8 cellular contexts compared by ENCODE assay signal in the genomic region with DNA sequence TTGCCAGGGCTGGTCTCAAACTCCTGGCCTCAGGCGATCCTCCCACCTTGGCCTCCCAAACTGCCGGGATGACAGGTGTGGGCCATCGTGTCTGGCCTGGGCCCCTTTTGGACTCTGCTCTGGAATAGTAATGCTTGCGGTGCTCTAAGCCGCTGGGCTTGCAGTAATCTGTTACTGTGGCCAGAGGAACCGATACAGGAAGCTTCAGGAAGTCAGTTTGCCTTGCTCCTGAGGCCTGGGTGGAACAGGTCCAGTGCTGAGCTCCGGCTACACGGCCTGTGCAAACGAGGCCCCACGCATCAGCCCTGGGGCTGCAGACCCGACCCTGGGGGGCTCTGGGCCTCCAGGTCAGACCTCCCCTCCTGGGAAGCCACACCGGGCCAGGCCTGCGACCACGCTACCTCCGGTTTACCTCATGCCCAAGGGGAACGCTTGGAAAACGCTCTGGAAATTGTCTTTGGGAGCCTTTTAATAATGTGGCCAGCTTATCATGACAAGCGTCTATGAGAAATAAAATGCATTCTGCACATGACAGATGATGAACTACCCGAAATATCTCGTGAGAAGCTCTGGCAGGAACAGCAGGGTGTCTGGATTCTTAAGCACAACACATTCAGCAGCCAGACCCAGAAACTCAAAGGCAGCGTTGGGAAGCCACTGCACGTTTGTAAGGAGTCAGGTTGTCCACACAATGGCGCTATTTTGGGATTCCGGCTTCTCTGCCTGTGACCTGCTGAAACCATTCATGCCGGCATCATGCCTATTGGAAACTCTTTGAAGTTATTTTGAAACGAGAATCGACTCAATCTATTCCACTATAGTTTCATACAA. TPM values are rescaled to one million over a fixed set of nuclear protein-coding genes. Genes with fewer than 3 reads are reported as not detected.
DNase-seq lines count a peak whose midpoint lies in the region; ATAC-seq and TF ChIP-seq lines count a peak whose summit lies in the region.

No MANE protein-coding gene starts in this region.

- H3K27ac ChIP-seq in esophagus muscularis mucosa (replicated peaks in 1 of 4) (peak overlapping the region; percentile 80 to 93 (median 90)), neural progenitor cell (no peak overlapping the region)

- no peak for TF ChIP-seq POLR2A in esophagus muscularis mucosa (IDR thresholded peaks at IDR 0.05; ENCODE audit: low read depth)

- peaks cover 15% of the 10 kb centered on the region for H3K27me3 Mint-ChIP-seq in neural progenitor cell (ENCODE audit: insufficient read depth, low read depth)

- H3K4me2 ChIP-seq in neural progenitor cell: no peak overlapping the region

- no peak overlapping the region for H3K9ac ChIP-seq in neural progenitor cell

- H3F3A ChIP-seq in neural progenitor cell (ENCODE audit: low read depth): peaks cover 4% of the 10 kb centered on the region

- H3K79me2 ChIP-seq in neural progenitor cell (ENCODE audit: low read depth): no peaks in the 10 kb centered on the region

- H3K9me3 Mint-ChIP-seq in neural progenitor cell: no peaks in the 10 kb centered on the region

- ATAC-seq in HG03565 (IDR thresholded peaks at IDR 0.05; ENCODE audit: unreplicated experiment): no peak

- in situ Hi-C loops in G401 (cut with HindIII; ENCODE audit: low sequenced_read_pairs): loop anchor here (10.0 kb wide), 1 partner anchor 210 kb away; no protein-coding TSS in a partner anchor

- peaks cover 13% of the 10 kb centered on the region for H3K4me1 Mint-ChIP-seq in neural progenitor cell

- H3K36me3 ChIP-seq in esophagus muscularis mucosa: peaks cover 26 to 33% (median 32%) of the 10 kb centered on the region in 4 donors
- H3K36me3 ChIP-seq in neural progenitor cell: no peaks in the 10 kb centered on the region

- peak overlapping the region; percentile 9 to 28 (median 22) for H3K4me3 ChIP-seq in esophagus muscularis mucosa
- no peak overlapping the region for H3K4me3 ChIP-seq in neural progenitor cell

- 5% methylated on average over 10 of the region's 27 CpGs for WGBS in esophagus muscularis mucosa

- H4K20me1 ChIP-seq in neural progenitor cell (ENCODE audit: low read depth): peaks cover 11% of the 10 kb centered on the region

- DNase-seq in G401 (ENCODE audit: low spot score): peak; percentile 91
- DNase-seq in NOMO-1 treated with dmso at 0.1 percent for 144 hours (lab: John Stamatoyannopoulos, UW; ENCODE audit: unreplicated experiment): peak; percentile 82
- DNase-seq in esophagus muscularis mucosa (ENCODE audit: extremely low spot score): no peak
- DNase-seq in neural progenitor cell (ENCODE audit: low spot score): peak; percentile 82
- DNase-seq in NCI-H1417 (lab: John Stamatoyannopoulos, UW): no peak
- DNase-seq in NCI-H2196 treated with DMSO at 0.1 percent for 48 hours (lab: John Stamatoyannopoulos, UW; ENCODE audit: unreplicated experiment): no peak
- no peak for DNase-seq in NCI-H146 (lab: John Stamatoyannopoulos, UW)

- TF ChIP-seq EP300 in esophagus muscularis mucosa (IDR thresholded peaks at IDR 0.05): peak; percentile 18

- no peak overlapping the region for H2AFZ ChIP-seq in neural progenitor cell (replicated peaks)

- H3K27me3 ChIP-seq in esophagus muscularis mucosa (no peaks in the 10 kb centered on the region), neural progenitor cell (no peaks in the 10 kb centered on the region)

- H3K9me3 ChIP-seq in esophagus muscularis mucosa: no peaks in the 10 kb centered on the region
- no peaks in the 10 kb centered on the region for H3K9me3 ChIP-seq in neural progenitor cell (ENCODE audit: low read depth)

- no peak overlapping the region for H3K4me3 Mint-ChIP-seq in neural progenitor cell

- TF ChIP-seq CTCF in esophagus muscularis mucosa (IDR thresholded peaks at IDR 0.05) (peak; percentile 31 to 52 (median 48)), neural progenitor cell (IDR thresholded peaks at IDR 0.05) (peak; percentile 55)

- H3K4me1 ChIP-seq in esophagus muscularis mucosa: peaks cover 33 to 60% (median 54%) of the 10 kb centered on the region in 4 donors
- peaks cover 9% of the 10 kb centered on the region for H3K4me1 ChIP-seq in neural progenitor cell

- H3K27ac Mint-ChIP-seq in neural progenitor cell: no peak overlapping the region

- H3K36me3 Mint-ChIP-seq in neural progenitor cell: peaks cover 10% of the 10 kb centered on the region

- intact Hi-C loops in esophagus muscularis mucosa (cut with DNase I): no loop called here

RNA-seq across cellular contexts. Expression of a gene that starts 10.1 kb away (rescaled TPM):
- 11.7 and 21.3 TPM in 2 replicates for total RNA-seq in G401 (2014; rRNA removed; shearing (Covaris generic))
- total RNA-seq in esophagus muscularis mucosa: 10 to 100 TPM; 41.9 to 94.2 (median 78.3) TPM
- total RNA-seq in neural progenitor cell (ENCODE audit: low replicate concordance): 0.30 and 2.0 TPM in 2 replicates

RNA-seq across cellular contexts. Expression of a gene that starts 10.7 kb away (rescaled TPM):
- 5.5 and 10.6 TPM in 2 replicates for total RNA-seq in G401 (2014; rRNA removed; shearing (Covaris generic))
- total RNA-seq in esophagus muscularis mucosa: 10 to 100 TPM in 2 of 4 donors, 1 to 10 TPM in 2; 6.3 to 13.3 (median 9.7) TPM
- total RNA-seq in neural progenitor cell (ENCODE audit: low replicate concordance): 15.1 and 17.9 TPM in 2 replicates

RNA-seq across cellular contexts. Expression of a gene that starts 18.4 kb away (rescaled TPM):
- 0.34 TPM in 1 of 2 replicates, not detected in the other for total RNA-seq in G401 (2014; rRNA removed; shearing (Covaris generic))
- total RNA-seq in esophagus muscularis mucosa: under 1 TPM in 2 of 4 donors, not detected in 2; 0.23 to 0.66 TPM
- total RNA-seq in neural progenitor cell (ENCODE audit: low replicate concordance): 0.06 TPM in 1 of 2 replicates, not detected in the other

Comparison
In these comparisons a context has a peak if more than half of its experiments do, and no peak if none do; other contexts are left out.
1. DNase-seq: peak in G401 (single experiment), NOMO-1 treated with dmso at 0.1 percent for 144 hours (single experiment) and neural progenitor cell (single experiment); none in esophagus muscularis mucosa (single experiment), NCI-H1417 (0 of 3), NCI-H2196 treated with DMSO at 0.1 percent for 48 hours (single experiment) and NCI-H146 (single experiment).